8 cellular contexts compared by ENCODE assay signal in genomic region chr6:37210313-37210898, GRCh38. TPM values are rescaled to one million over a fixed set of nuclear protein-coding genes. Genes with fewer than 3 reads are reported as not detected.
DNase-seq lines count a peak whose midpoint lies in the region; ATAC-seq and TF ChIP-seq lines count a peak whose summit lies in the region.

No MANE protein-coding gene starts in this region.

- CTCF ChIA-PET in activated B cell treated with CpG ODN at 0.5 μM for 24 hours (lab: Charles Lee) (interaction anchor here (0.7 to 8.6 kb wide), 28 partner anchors 9 to 527 kb away, joined by 3 to 185 read pairs (median 4); partner anchors contain the start of genes C6orf89 and MTCH1), mammary epithelial cell (lab: Charles Lee; ENCODE audit: low non-redundant PET) (interaction anchor here (0.6 to 1.0 kb wide), 7 partner anchors 12 to 404 kb away, joined by 3 to 8 read pairs (median 3); no protein-coding TSS in a partner anchor)

- no TSS peak for BruUV-seq in mammary epithelial cell (replicated peaks; lab: Mats Ljungman, UMichigan)

- no peak overlapping the region for H2BK5ac ChIP-seq in H9 (ENCODE audit: insufficient read length, low read length)

- no peak overlapping the region for H4K8ac ChIP-seq in H9 (replicated peaks; ENCODE audit: insufficient read length, low read depth, low read length)

- H3K36me3 ChIP-seq in mammary epithelial cell (ENCODE audit: insufficient read depth, low read length) = no peaks in the 10 kb centered on the region

- H3K27me3 Mint-ChIP-seq in H9 (ENCODE audit: low read depth) = no peaks in the 10 kb centered on the region
- H3K27me3 Mint-ChIP-seq in activated B cell treated with CpG ODN at 0.5 μM for 24 hours = no peaks in the 10 kb centered on the region

- H2BK12ac ChIP-seq in H9 (ENCODE audit: insufficient read length, low read depth, low read length) = no peak overlapping the region

- H3K4me3 Mint-ChIP-seq in H9 (no peak overlapping the region), activated B cell treated with CpG ODN at 0.5 μM for 24 hours (no peak overlapping the region)

- WGBS in H9 (ENCODE audit: extremely low coverage, insufficient read length, low lambda C conversion rate) = no CpG with 5 or more reads among the region's 7 CpGs
- 71% methylated on average over 7 of the region's 7 CpGs for WGBS in mammary epithelial cell (ENCODE audit: low coverage, missing lambda C conversion rate)

- no peak overlapping the region for H2BK15ac ChIP-seq in H9 (ENCODE audit: low read depth, low read length)

- POLR2A ChIA-PET in activated B cell treated with CpG ODN at 0.5 μM for 24 hours (lab: Charles Lee) = interaction anchor here (0.9 to 4.8 kb wide), 11 partner anchors 33 to 325 kb away, joined by 3 to 49 read pairs (median 9); partner anchors contain the start of genes C6orf89 and MTCH1

- peaks cover 2% of the 10 kb centered on the region in 2 experiments; a peak in 2 of 4 replicates for H3K4me1 Mint-ChIP-seq in H9
- H3K4me1 Mint-ChIP-seq in activated B cell treated with CpG ODN at 0.5 μM for 24 hours = peaks cover 18% of the 10 kb centered on the region

- no peak overlapping the region for H3K14ac ChIP-seq in H9 (ENCODE audit: insufficient read depth, low read length)

- no peak overlapping the region for H4K5ac ChIP-seq in H9 (ENCODE audit: insufficient read length, low read depth, low read length)

- H3K9me3 Mint-ChIP-seq in H9 (peaks cover 0 to 2% of the 10 kb centered on the region in 2 experiments; a peak in 1 of 5 replicates), activated B cell treated with CpG ODN at 0.5 μM for 24 hours (no peaks in the 10 kb centered on the region)

- H3K79me2 ChIP-seq in H9 (ENCODE audit: insufficient read depth, low read length) = no peaks in the 10 kb centered on the region
- H3K79me2 ChIP-seq in mammary epithelial cell (ENCODE audit: insufficient read depth, low read length) = no peaks in the 10 kb centered on the region

- H3K27ac Mint-ChIP-seq in H9 (peak overlapping the region in 1 of 3 experiments; percentile 46; a peak in 1 of 7 replicates), activated B cell treated with CpG ODN at 0.5 μM for 24 hours (peak overlapping the region; percentile 36)

- no peak overlapping the region for H3K9ac ChIP-seq in H9 (ENCODE audit: extremely low read depth, insufficient read length, low read length)
- no peak overlapping the region for H3K9ac ChIP-seq in mammary epithelial cell (ENCODE audit: insufficient read depth, low read length)

- no peak overlapping the region for H2AFZ ChIP-seq in H9 (ENCODE audit: low read length)
- H2AFZ ChIP-seq in mammary epithelial cell (ENCODE audit: low read depth, low read length) = no peak overlapping the region

- no peak overlapping the region for H3K4ac ChIP-seq in H9 (ENCODE audit: low read depth, low read length)

- no peaks in the 10 kb centered on the region for H3K79me1 ChIP-seq in H9 (ENCODE audit: insufficient read depth, low read depth, low read length, poor library complexity, severe bottlenecking)

- no peak overlapping the region for H2BK120ac ChIP-seq in H9 (ENCODE audit: low read depth, low read length, poor library complexity, severe bottlenecking)

- H3K36me3 Mint-ChIP-seq in H9 (ENCODE audit: insufficient read depth in 1 of 3, low read depth in 3 of 3) = no peaks in the 10 kb centered on the region
- H3K36me3 Mint-ChIP-seq in activated B cell treated with CpG ODN at 0.5 μM for 24 hours (ENCODE audit: low read depth) = no peaks in the 10 kb centered on the region

- in situ Hi-C loops in mammary epithelial cell (cut with MboI; ENCODE audit: low sequenced_read_pairs in 2 of 2) = loop anchor here (5.0 to 25.0 kb wide), 2 partner anchors 188 to 323 kb away; partner anchors contain the start of gene C6orf89 (in 2 of the 2)

- H3K27me3 ChIP-seq in H9 (ENCODE audit: insufficient read depth, low read length) (no peaks in the 10 kb centered on the region), mammary epithelial cell (ENCODE audit: insufficient read depth, low read length) (no peaks in the 10 kb centered on the region)

- H3K23ac ChIP-seq in H9 (ENCODE audit: insufficient read length, low read depth, low read length) = no peak overlapping the region

- no peaks in the 10 kb centered on the region for H3K23me2 ChIP-seq in H9 (ENCODE audit: insufficient read length, low read depth, low read length, poor library complexity, severe bottlenecking)

- no peak overlapping the region for H3T11ph ChIP-seq in H9 (ENCODE audit: low read length)

- TF ChIP-seq CTCF in H9 (conservative IDR thresholded peaks at IDR 0.05) (peak; percentile 95), activated B cell treated with CpG ODN at 0.5 μM for 24 hours (IDR thresholded peaks at IDR 0.05) (no peak), mammary epithelial cell (conservative IDR thresholded peaks at IDR 0.05 in 1 of 2, IDR thresholded peaks at IDR 0.05 in 1 of 2; ENCODE audit: extremely low read depth in 1 of 2, insufficient read depth in 1 of 2, low read depth in 1 of 2, low read length in 2 of 2) (peak; percentile 90 to 96)

- H2BK20ac ChIP-seq in H9 (ENCODE audit: low read depth, low read length, poor library complexity, severe bottlenecking) = no peak overlapping the region

- no peak overlapping the region for H3K27ac ChIP-seq in H9 (ENCODE audit: insufficient read length, low read depth, low read length)
- no peak overlapping the region for H3K27ac ChIP-seq in mammary epithelial cell (ENCODE audit: insufficient read depth, low read depth, low read length)

- ATAC-seq in activated B cell treated with CpG ODN at 0.5 μM for 24 hours (ENCODE audit: low read depth) = peak; percentile 71
- no peak for ATAC-seq in HG03135 (IDR thresholded peaks at IDR 0.05; ENCODE audit: unreplicated experiment)

- H3K4me3 ChIP-seq in mammary epithelial cell (replicated peaks in 1 of 3; ENCODE audit: insufficient read depth in 1 of 3, low read depth in 2 of 3, low read length in 3 of 3) = no peak overlapping the region

- H2AK5ac ChIP-seq in H9 (ENCODE audit: insufficient read length, low read length) = no peak overlapping the region

- no peaks in the 10 kb centered on the region for H3K4me1 ChIP-seq in H9 (ENCODE audit: insufficient read depth, low read length)
- no peaks in the 10 kb centered on the region for H3K4me1 ChIP-seq in mammary epithelial cell (ENCODE audit: insufficient read depth, low read length)

- no peak overlapping the region for H4K91ac ChIP-seq in H9 (ENCODE audit: insufficient read length, low read depth, low read length)

- H3K4me2 ChIP-seq in H9 (ENCODE audit: insufficient read depth, insufficient read length, low read length) = no peak overlapping the region
- no peak overlapping the region for H3K4me2 ChIP-seq in mammary epithelial cell (ENCODE audit: insufficient read depth, low read depth, low read length)

- intact Hi-C loops in activated B cell treated with CpG ODN at 0.5 μM for 24 hours (cut with micrococcal nuclease) = loop anchor here (1.0 to 2.0 kb wide), 6 partner anchors 38 to 596 kb away; partner anchors contain the start of gene C6orf89
- intact Hi-C loops in mammary epithelial cell (cut with micrococcal nuclease) = loop anchor here (1.0 kb wide), 5 partner anchors 38 to 444 kb away; partner anchors contain the start of genes C6orf89 and TMEM217

- no peak overlapping the region for H3K18ac ChIP-seq in H9 (ENCODE audit: insufficient read length, low read depth, low read length)

- peak; percentile 84 to 85 for DNase-seq in AML-193 (lab: John Stamatoyannopoulos, UW)
- peak; percentile 74 for DNase-seq in H9
- peak; percentile 79 for DNase-seq in NCI-H345 (lab: John Stamatoyannopoulos, UW)
- no peak for DNase-seq in activated B cell treated with CpG ODN at 0.5 μM for 24 hours
- peak; percentile 73 for DNase-seq in mammary epithelial cell
- peak; percentile 92 for DNase-seq in islet precursor cell
- DNase-seq in stimulated activated CD4-positive, alpha-beta T cell treated with anti-CD3 and anti-CD28 coated beads, Interleukin-2, amount 100 ng/mL, for 24 hours = peak; percentile 74 to 86

- H4K20me1 ChIP-seq in H9 (ENCODE audit: control insufficient read depth, insufficient read depth, insufficient read length) (no peaks in the 10 kb centered on the region), mammary epithelial cell (ENCODE audit: insufficient read depth, low read length) (no peaks in the 10 kb centered on the region)

- H3K56ac ChIP-seq in H9 (ENCODE audit: insufficient read length, low read depth, low read length) = no peak overlapping the region

- dilution Hi-C loops in mammary epithelial cell (cut with HindIII; ENCODE audit: low sequenced_read_pairs) = no loop called here

- H3K9me3 ChIP-seq in H9 (ENCODE audit: control insufficient read depth, low read depth, low read length) = no peaks in the 10 kb centered on the region
- H3K9me3 ChIP-seq in mammary epithelial cell (replicated peaks; ENCODE audit: insufficient read depth, low read length) = no peaks in the 10 kb centered on the region

RNA-seq across cellular contexts. Expression of gene PIM1, which starts 40.5 kb away (rescaled TPM):
- total RNA-seq in H9 (2021) (46.7 and 47.5 TPM in 2 replicates), activated B cell treated with CpG ODN at 0.5 μM for 24 hours (272 and 283 TPM in 2 replicates), mammary epithelial cell (10 to 100 TPM in 1 of 2 donors, 1 to 10 TPM in 1; 4.7 to 29.6 TPM)
- polyA plus RNA-seq in mammary epithelial cell = 6.3 TPM
- 11.7 TPM for polyA minus RNA-seq in mammary epithelial cell

RNA-seq across cellular contexts. Expression of gene TBC1D22B, which starts 47.2 kb away (rescaled TPM):
- total RNA-seq in H9 (2021) (12.9 and 14.3 TPM in 2 replicates), activated B cell treated with CpG ODN at 0.5 μM for 24 hours (10.7 and 11.1 TPM in 2 replicates), mammary epithelial cell (10 to 100 TPM in 1 of 2 donors, 1 to 10 TPM in 1; 9.3 to 10.4 TPM)
- 5.7 TPM for polyA plus RNA-seq in mammary epithelial cell
- polyA minus RNA-seq in mammary epithelial cell = 8.7 TPM

RNA-seq across cellular contexts. Expression of gene TMEM217, which starts 47.5 kb away (rescaled TPM):
- total RNA-seq in H9 (2021) (1.1 and 1.4 TPM in 2 replicates), activated B cell treated with CpG ODN at 0.5 μM for 24 hours (0.54 and 1.0 TPM in 2 replicates), mammary epithelial cell (1 to 10 TPM; 1.7 to 4.2 TPM)
- 1.1 TPM for polyA plus RNA-seq in mammary epithelial cell
- 5.6 TPM for polyA minus RNA-seq in mammary epithelial cell
